8 cellular contexts compared by ENCODE assay signal in genomic region chr20:34111712-34112599, GRCh38. TPM values are rescaled to one million over a fixed set of nuclear protein-coding genes. Genes with fewer than 3 reads are reported as not detected.
A peak's percentile ranks its signal among the peaks of the same experiment; 100 is the strongest.
DNase-seq lines count a peak whose midpoint lies in the region; ATAC-seq and TF ChIP-seq lines count a peak whose summit lies in the region.

Gene EIF2S2, minus strand, starts transcription at chr20:34112243. Its CDS starts 133 bp downstream, at chr20:34112110.

- H3K4me3 ChIP-seq in BJ (ENCODE audit: low read depth, low read length): peak within 1 kb of the TSS; percentile 72
- peak within 1 kb of the TSS; percentile 94 for H3K4me3 ChIP-seq in coronary artery

- POLR2A ChIA-PET in BJ (lab: Charles Lee): interaction anchor here (0.5 to 0.8 kb wide), 8 partner anchors 11 to 658 kb away, joined by 3 to 7 read pairs (median 3); partner anchors contain the start of gene CHMP4B

- peak within 1 kb of the TSS; percentile 98 for H3K27ac Mint-ChIP-seq in activated CD4-positive, alpha-beta T cell treated with anti-CD3 and anti-CD28 coated beads, Interleukin-2, amount 10 ng/mL, durations not matched to agents 24 days and 14 days

- H3K27me3 ChIP-seq in BJ (ENCODE audit: control insufficient read depth, insufficient read depth, low read length) (no peaks in the 10 kb centered on the region), layer of hippocampus (ENCODE audit: control insufficient read depth, insufficient read depth, low read length) (no peaks in the 10 kb centered on the region)

- H3K27ac ChIP-seq in coronary artery (peak within 1 kb of the TSS; percentile 91 to 97), layer of hippocampus (ENCODE audit: low read depth, low read length) (peak within 1 kb of the TSS; percentile 87)

- peaks cover 37% of the 10 kb centered on the region for H3K36me3 Mint-ChIP-seq in activated CD4-positive, alpha-beta T cell treated with anti-CD3 and anti-CD28 coated beads, Interleukin-2, amount 10 ng/mL, durations not matched to agents 24 days and 14 days (ENCODE audit: low read depth)

- peaks cover 35% of the 10 kb centered on the region for H3K4me1 Mint-ChIP-seq in activated CD4-positive, alpha-beta T cell treated with anti-CD3 and anti-CD28 coated beads, Interleukin-2, amount 10 ng/mL, durations not matched to agents 24 days and 14 days

- H3K27me3 Mint-ChIP-seq in activated CD4-positive, alpha-beta T cell treated with anti-CD3 and anti-CD28 coated beads, Interleukin-2, amount 10 ng/mL, durations not matched to agents 24 days and 14 days: peaks cover 7% of the 10 kb centered on the region

- ATAC-seq in GM19324 (IDR thresholded peaks at IDR 0.05; ENCODE audit: low FRiP score, unreplicated experiment): peak; percentile 97
- ATAC-seq in HG03469 (IDR thresholded peaks at IDR 0.05; ENCODE audit: unreplicated experiment): peak; percentile 84

- DNase-seq in BJ (ENCODE audit: low read depth): peak; percentile 94
- DNase-seq in NCI-H526 treated with DMSO at 0.1 percent for 48 hours (lab: John Stamatoyannopoulos, UW): peak; percentile 97
- DNase-seq in activated CD4-positive, alpha-beta T cell treated with anti-CD3 and anti-CD28 coated beads, Interleukin-2, amount 10 ng/mL, durations not matched to agents 24 days and 14 days: peak; percentile 99
- DNase-seq in coronary artery (ENCODE audit: low spot score): peak; percentile 98
- peak; percentile 85 to 90 for DNase-seq in stimulated activated CD4-positive, alpha-beta T cell treated with anti-CD3 and anti-CD28 coated beads, Interleukin-1b, Interleukin-23, amount 100 ng/mL, for 4 hours (ENCODE audit: low read depth in 2 of 2)

- H3K9me3 Mint-ChIP-seq in activated CD4-positive, alpha-beta T cell treated with anti-CD3 and anti-CD28 coated beads, Interleukin-2, amount 10 ng/mL, durations not matched to agents 24 days and 14 days: no peaks in the 10 kb centered on the region

- peaks cover 5% of the 10 kb centered on the region for H3K36me3 ChIP-seq in BJ (ENCODE audit: control insufficient read depth, insufficient read depth, low read length)

- intact Hi-C loops in activated CD4-positive, alpha-beta T cell treated with anti-CD3 and anti-CD28 coated beads, Interleukin-2, amount 10 ng/mL, durations not matched to agents 24 days and 14 days (cut with micrococcal nuclease): loop anchor here (1.0 to 5.0 kb wide), 5 partner anchors 119 to 565 kb away; partner anchors contain the start of genes CHMP4B, DYNLRB1, MAP1LC3A and PIGU

- CTCF ChIA-PET in BJ (lab: Yijun Ruan, JAX): interaction anchor here (0.9 to 2.2 kb wide), 6 partner anchors 13 to 249 kb away, joined by 4 to 7 read pairs (median 6); no protein-coding TSS in a partner anchor

- TF ChIP-seq CTCF in BJ (IDR thresholded peaks at IDR 0.05; ENCODE audit: insufficient read depth, low read depth, low read length) (no peak), coronary artery (IDR thresholded peaks at IDR 0.05) (no peak)

- peak within 1 kb of the TSS; percentile 89 for H3K4me3 Mint-ChIP-seq in activated CD4-positive, alpha-beta T cell treated with anti-CD3 and anti-CD28 coated beads, Interleukin-2, amount 10 ng/mL, durations not matched to agents 24 days and 14 days

RNA-seq across cellular contexts. Expression of gene EIF2S2, which starts in this region (rescaled TPM):
- 78.6 and 135 TPM in 2 replicates for polyA plus RNA-seq in BJ (2011; rRNA removed)
- 19.2 and 21.1 TPM in 2 replicates for polyA minus RNA-seq in BJ (2011; rRNA and poly(A)+ RNA removed)
- total RNA-seq in activated CD4-positive, alpha-beta T cell treated with anti-CD3 and anti-CD28 coated beads, Interleukin-2, amount 10 ng/mL, durations not matched to agents 24 days and 14 days: 106 and 107 TPM in 2 replicates

Comparison
In these comparisons a context has a peak if more than half of its experiments do, and no peak if none do; other contexts are left out.
1. Peak in every context shown above with its lines: DNase-seq, ATAC-seq, H3K4me3 ChIP-seq and H3K27ac ChIP-seq.